ENCODE assay signal across 1 cellular context in the genomic region with DNA sequence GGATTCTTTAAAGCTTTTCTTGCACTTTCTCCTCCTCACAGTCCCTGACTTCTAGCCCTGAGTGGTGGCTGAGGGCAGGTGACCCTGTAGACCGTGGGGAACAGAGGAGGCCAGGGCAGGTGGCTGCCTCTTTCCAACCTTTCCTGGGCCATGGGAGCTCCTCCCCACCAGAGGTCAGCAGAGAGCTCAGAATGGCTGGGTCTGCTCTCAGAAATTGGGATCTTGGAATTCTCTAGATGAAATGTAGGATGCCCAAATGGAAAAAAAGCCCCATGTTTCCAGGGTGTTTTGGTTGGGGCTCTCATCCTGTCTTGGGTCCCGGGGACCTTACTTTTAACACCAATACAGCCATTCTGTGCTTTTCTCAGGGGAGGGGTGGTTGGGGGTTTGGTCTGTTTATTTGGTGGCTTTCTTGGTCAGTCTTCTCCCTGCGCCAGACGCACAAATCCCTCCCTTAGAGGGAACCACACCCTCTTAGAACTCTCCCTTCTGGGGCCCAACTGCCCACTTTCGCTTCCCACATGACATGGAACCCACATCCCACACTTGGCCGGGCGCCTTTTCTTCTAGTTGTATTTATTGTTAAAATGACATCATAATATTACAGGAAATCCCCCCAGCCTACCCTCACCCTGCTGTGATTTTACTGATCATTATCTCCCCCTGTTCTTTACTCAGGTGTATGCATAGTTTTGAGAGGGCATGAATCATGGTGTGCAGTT.
TF ChIP-seq lines count a peak whose summit lies in the region.

No MANE protein-coding gene starts in this region.

TF ChIP-seq in HepG2, 621 proteins besides CTCF, POLR2A, EP300 and RAD21 (continued from another document and continues in another):
- TF ChIP-seq, protein P1, sequence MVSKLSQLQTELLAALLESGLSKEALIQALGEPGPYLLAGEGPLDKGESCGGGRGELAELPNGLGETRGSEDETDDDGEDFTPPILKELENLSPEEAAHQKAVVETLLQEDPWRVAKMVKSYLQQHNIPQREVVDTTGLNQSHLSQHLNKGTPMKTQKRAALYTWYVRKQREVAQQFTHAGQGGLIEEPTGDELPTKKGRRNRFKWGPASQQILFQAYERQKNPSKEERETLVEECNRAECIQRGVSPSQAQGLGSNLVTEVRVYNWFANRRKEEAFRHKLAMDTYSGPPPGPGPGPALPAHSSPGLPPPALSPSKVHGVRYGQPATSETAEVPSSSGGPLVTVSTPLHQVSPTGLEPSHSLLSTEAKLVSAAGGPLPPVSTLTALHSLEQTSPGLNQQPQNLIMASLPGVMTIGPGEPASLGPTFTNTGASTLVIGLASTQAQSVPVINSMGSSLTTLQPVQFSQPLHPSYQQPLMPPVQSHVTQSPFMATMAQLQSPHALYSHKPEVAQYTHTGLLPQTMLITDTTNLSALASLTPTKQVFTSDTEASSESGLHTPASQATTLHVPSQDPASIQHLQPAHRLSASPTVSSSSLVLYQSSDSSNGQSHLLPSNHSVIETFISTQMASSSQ (IDR thresholded peaks at IDR 0.05; ENCODE audit: low read depth) = no peak
- TF ChIP-seq, protein P1 (CRISPR knock-in tag; IDR thresholded peaks at IDR 0.05; ENCODE audit: borderline replicate concordance) = no peak
- TF ChIP-seq KDM6A (CRISPR knock-in tag; IDR thresholded peaks at IDR 0.05; ENCODE audit: low read depth) = no peak
- TF ChIP-seq ZKSCAN5 (CRISPR knock-in tag; IDR thresholded peaks at IDR 0.05) = no peak
- no peak for TF ChIP-seq ZNF138 (CRISPR knock-in tag; IDR thresholded peaks at IDR 0.05; ENCODE audit: low read depth)
- 0 out of 2 replicates have a peak, but pooled peaks have one; percentile 45 for TF ChIP-seq ZNF619 (CRISPR knock-in tag; IDR thresholded peaks at IDR 0.05)
- no peak for TF ChIP-seq ZFP1 (CRISPR knock-in tag; IDR thresholded peaks at IDR 0.05)
- no peak for TF ChIP-seq CENPT (CRISPR knock-in tag; IDR thresholded peaks at IDR 0.05; ENCODE audit: low read depth)
- no peak for TF ChIP-seq NCOA1 (CRISPR knock-in tag; IDR thresholded peaks at IDR 0.05)
- TF ChIP-seq THAP8 (CRISPR knock-in tag; IDR thresholded peaks at IDR 0.05; ENCODE audit: borderline replicate concordance) = no peak
- TF ChIP-seq, protein P2, sequence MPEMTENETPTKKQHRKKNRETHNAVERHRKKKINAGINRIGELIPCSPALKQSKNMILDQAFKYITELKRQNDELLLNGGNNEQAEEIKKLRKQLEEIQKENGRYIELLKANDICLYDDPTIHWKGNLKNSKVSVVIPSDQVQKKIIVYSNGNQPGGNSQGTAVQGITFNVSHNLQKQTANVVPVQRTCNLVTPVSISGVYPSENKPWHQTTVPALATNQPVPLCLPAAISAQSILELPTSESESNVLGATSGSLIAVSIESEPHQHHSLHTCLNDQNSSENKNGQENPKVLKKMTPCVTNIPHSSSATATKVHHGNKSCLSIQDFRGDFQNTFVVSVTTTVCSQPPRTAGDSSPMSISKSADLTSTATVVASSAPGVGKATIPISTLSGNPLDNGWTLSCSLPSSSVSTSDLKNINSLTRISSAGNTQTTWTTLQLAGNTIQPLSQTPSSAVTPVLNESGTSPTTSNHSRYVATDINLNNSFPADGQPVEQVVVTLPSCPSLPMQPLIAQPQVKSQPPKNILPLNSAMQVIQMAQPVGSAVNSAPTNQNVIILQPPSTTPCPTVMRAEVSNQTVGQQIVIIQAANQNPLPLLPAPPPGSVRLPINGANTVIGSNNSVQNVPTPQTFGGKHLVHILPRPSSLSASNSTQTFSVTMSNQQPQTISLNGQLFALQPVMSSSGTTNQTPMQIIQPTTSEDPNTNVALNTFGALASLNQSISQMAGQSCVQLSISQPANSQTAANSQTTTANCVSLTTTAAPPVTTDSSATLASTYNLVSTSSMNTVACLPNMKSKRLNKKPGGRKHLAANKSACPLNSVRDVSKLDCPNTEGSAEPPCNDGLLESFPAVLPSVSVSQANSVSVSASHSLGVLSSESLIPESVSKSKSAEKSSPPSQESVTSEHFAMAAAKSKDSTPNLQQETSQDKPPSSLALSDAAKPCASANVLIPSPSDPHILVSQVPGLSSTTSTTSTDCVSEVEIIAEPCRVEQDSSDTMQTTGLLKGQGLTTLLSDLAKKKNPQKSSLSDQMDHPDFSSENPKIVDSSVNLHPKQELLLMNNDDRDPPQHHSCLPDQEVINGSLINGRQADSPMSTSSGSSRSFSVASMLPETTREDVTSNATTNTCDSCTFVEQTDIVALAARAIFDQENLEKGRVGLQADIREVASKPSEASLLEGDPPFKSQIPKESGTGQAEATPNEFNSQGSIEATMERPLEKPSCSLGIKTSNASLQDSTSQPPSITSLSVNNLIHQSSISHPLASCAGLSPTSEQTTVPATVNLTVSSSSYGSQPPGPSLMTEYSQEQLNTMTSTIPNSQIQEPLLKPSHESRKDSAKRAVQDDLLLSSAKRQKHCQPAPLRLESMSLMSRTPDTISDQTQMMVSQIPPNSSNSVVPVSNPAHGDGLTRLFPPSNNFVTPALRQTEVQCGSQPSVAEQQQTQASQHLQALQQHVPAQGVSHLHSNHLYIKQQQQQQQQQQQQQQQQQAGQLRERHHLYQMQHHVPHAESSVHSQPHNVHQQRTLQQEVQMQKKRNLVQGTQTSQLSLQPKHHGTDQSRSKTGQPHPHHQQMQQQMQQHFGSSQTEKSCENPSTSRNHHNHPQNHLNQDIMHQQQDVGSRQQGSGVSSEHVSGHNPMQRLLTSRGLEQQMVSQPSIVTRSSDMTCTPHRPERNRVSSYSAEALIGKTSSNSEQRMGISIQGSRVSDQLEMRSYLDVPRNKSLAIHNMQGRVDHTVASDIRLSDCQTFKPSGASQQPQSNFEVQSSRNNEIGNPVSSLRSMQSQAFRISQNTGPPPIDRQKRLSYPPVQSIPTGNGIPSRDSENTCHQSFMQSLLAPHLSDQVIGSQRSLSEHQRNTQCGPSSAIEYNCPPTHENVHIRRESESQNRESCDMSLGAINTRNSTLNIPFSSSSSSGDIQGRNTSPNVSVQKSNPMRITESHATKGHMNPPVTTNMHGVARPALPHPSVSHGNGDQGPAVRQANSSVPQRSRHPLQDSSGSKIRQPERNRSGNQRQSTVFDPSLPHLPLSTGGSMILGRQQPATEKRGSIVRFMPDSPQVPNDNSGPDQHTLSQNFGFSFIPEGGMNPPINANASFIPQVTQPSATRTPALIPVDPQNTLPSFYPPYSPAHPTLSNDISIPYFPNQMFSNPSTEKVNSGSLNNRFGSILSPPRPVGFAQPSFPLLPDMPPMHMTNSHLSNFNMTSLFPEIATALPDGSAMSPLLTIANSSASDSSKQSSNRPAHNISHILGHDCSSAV (CRISPR knock-in tag; IDR thresholded peaks at IDR 0.05; ENCODE audit: borderline replicate concordance) = no peak
- TF ChIP-seq, protein P3, sequence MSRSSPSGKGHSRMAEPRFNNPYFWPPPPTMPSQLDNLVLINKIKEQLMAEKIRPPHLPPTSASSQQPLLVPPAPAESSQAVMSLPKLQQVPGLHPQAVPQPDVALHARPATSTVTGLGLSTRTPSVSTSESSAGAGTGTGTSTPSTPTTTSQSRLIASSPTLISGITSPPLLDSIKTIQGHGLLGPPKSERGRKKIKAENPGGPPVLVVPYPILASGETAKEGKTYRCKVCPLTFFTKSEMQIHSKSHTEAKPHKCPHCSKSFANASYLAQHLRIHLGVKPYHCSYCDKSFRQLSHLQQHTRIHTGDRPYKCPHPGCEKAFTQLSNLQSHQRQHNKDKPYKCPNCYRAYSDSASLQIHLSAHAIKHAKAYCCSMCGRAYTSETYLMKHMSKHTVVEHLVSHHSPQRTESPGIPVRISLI (CRISPR knock-in tag; IDR thresholded peaks at IDR 0.05; ENCODE audit: borderline replicate concordance) = no peak
- TF ChIP-seq ZBTB20 (CRISPR knock-in tag; IDR thresholded peaks at IDR 0.05; ENCODE audit: borderline replicate concordance, low read depth) = no peak
- TF ChIP-seq YEATS2 (CRISPR knock-in tag; IDR thresholded peaks at IDR 0.05; ENCODE audit: borderline replicate concordance) = no peak; the same call in 1 of the 2 replicates
- TF ChIP-seq KDM2A (CRISPR knock-in tag; IDR thresholded peaks at IDR 0.05; ENCODE audit: borderline replicate concordance, low read depth) = peak; percentile 63; the same call in 1 of the 2 replicates
- no peak for TF ChIP-seq ZNF207 (IDR thresholded peaks at IDR 0.05; ENCODE audit: borderline replicate concordance)
- TF ChIP-seq MAFK (conservative IDR thresholded peaks at IDR 0.05 in 1 of 2, IDR thresholded peaks at IDR 0.05 in 1 of 2; ENCODE audit: low read length in 2 of 2) = no peak
- TF ChIP-seq CBFB (CRISPR knock-in tag; IDR thresholded peaks at IDR 0.05) = no peak
- no peak for TF ChIP-seq MIER2 (CRISPR knock-in tag; IDR thresholded peaks at IDR 0.05)
- no peak for TF ChIP-seq ARNT2 (CRISPR knock-in tag; IDR thresholded peaks at IDR 0.05; ENCODE audit: low read depth)
- no peak for TF ChIP-seq ZNF136 (CRISPR knock-in tag; IDR thresholded peaks at IDR 0.05; ENCODE audit: low read depth)
- TF ChIP-seq NCOA5 (CRISPR knock-in tag; IDR thresholded peaks at IDR 0.05) = no peak
- TF ChIP-seq NFRKB (IDR thresholded peaks at IDR 0.05) = no peak
- TF ChIP-seq ZBTB21 (CRISPR knock-in tag; IDR thresholded peaks at IDR 0.05) = no peak
- no peak for TF ChIP-seq SCMH1 (CRISPR knock-in tag; IDR thresholded peaks at IDR 0.05; ENCODE audit: borderline replicate concordance)
- 0 out of 2 replicates have a peak, but pooled peaks have one; percentile 9 for TF ChIP-seq CEBPG (CRISPR knock-in tag; IDR thresholded peaks at IDR 0.05)
- no peak for TF ChIP-seq MED8 (CRISPR knock-in tag; IDR thresholded peaks at IDR 0.05; ENCODE audit: insufficient replicate concordance)
- no peak for TF ChIP-seq PCBP2 (optimal IDR thresholded peaks at IDR 0.05; ENCODE audit: low read depth, low read length, poor library complexity, severe bottlenecking)
- no peak for TF ChIP-seq NFYB (CRISPR knock-in tag; IDR thresholded peaks at IDR 0.05)
- no peak for TF ChIP-seq U2AF2 (IDR thresholded peaks at IDR 0.05; ENCODE audit: low read depth, low read length)
- no peak for TF ChIP-seq MNT (IDR thresholded peaks at IDR 0.05)
- TF ChIP-seq ZZZ3 (CRISPR knock-in tag; IDR thresholded peaks at IDR 0.05; ENCODE audit: borderline replicate concordance) = no peak
- TF ChIP-seq JARID2 (CRISPR knock-in tag; IDR thresholded peaks at IDR 0.05; ENCODE audit: insufficient replicate concordance) = peak; percentile 48
- TF ChIP-seq AFF4 (CRISPR knock-in tag; IDR thresholded peaks at IDR 0.05) = no peak
- no peak for TF ChIP-seq KMT2A (CRISPR knock-in tag; IDR thresholded peaks at IDR 0.05)
- no peak for TF ChIP-seq KAT2B (IDR thresholded peaks at IDR 0.05; ENCODE audit: borderline replicate concordance, low read depth, low read length)
- TF ChIP-seq HMG20B (CRISPR knock-in tag; conservative IDR thresholded peaks at IDR 0.05) = no peak
